In the genomic region with DNA sequence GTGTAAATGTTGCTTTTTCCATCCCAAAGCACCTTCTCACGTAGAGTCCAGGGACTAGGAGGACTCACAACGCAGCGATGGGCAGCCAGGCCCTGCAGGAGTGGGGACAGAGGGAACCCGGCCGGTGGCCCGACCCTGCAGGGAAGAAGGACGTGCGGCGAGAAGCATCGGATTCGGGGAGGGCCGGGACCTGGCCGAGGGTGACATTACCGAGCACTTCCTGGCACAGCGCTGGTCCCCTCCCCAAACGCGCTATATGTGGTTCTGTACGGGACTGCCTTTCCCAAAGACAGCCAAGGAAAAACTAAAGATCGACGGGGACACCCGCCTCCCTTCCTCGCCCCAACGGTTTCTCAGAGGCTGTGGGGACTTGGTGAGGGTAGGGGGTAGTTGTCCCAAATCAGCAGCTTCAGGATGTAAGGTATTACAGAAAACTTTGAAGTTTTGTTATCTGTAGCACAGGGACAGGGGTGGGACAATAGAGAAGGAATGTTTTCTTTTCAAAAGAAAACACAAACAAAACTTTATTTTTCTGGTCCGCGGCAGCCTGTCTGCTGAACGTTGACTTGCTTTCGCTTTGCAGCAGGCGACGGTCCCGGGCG, we compare ENCODE assay signal across 1 cellular context.
A peak's percentile ranks its signal among the peaks of the same experiment; 100 is the strongest.
TF ChIP-seq lines count a peak whose summit lies in the region.

No MANE protein-coding gene starts in this region.

TF ChIP-seq in H1, 55 proteins besides CTCF, POLR2A, EP300 and RAD21 (continued from another document):
- TF ChIP-seq RBBP5 (IDR thresholded peaks at IDR 0.05; ENCODE audit: borderline replicate concordance, low read depth, low read length) = peak; percentile 89; the same call in 1 of the 2 replicates
- TF ChIP-seq SIN3A (conservative IDR thresholded peaks at IDR 0.05 in 1 of 2, IDR thresholded peaks at IDR 0.05 in 1 of 2; ENCODE audit: low read depth in 1 of 2, low read length in 2 of 2) = peak; percentile 13 to 65; a peak in 1 of 4 replicates
